18 cellular contexts compared by ENCODE assay signal in genomic region chr19:32130241-32130753, GRCh38.
"Had no signal": no experiment of that assay in that cellular context is flagged by ENCODE, and none has a peak within 500 bp of the region (broad histone marks: within the 10 kb centered on the region; RNA-seq: fewer than 3 reads in every experiment).

No MANE protein-coding gene starts in this region.

- ATAC-seq: effector memory CD8-positive, alpha-beta T cell; foreskin keratinocyte; left lobe of liver; natural killer cell; right cardiac atrium; stimulated activated memory B cell treated with anti-CD40 and anti-IgM and Interleukin-4, amounts not matched to agents 10 μg/mL and 1 μg/mL and 100 μg/mL, for 72 hours had no signal

- H3K4me3 Mint-ChIP-seq: dendritic cell treated with granulocyte-macrophage colony-stimulating factor and Interleukin-4, amounts not matched to agents 40 ng/mL and 50 ng/mL, for 4 days; effector memory CD8-positive, alpha-beta T cell; natural killer cell; neural progenitor cell; stimulated activated memory B cell treated with anti-CD40 and anti-IgM and Interleukin-4, amounts not matched to agents 10 μg/mL and 1 μg/mL and 100 μg/mL, for 72 hours; stimulated activated naive CD8-positive, alpha-beta T cell treated with anti-CD3 and anti-CD28 coated beads, Interleukin-15, Interleukin-2, amounts not matched to agents 100 ng/mL and 50 ng/mL, for 24 hours had no signal

- H3K4me1 Mint-ChIP-seq: neural progenitor cell; stimulated activated memory B cell treated with anti-CD40 and anti-IgM and Interleukin-4, amounts not matched to agents 10 μg/mL and 1 μg/mL and 100 μg/mL, for 72 hours had no signal

- H3K9me3 Mint-ChIP-seq: dendritic cell treated with granulocyte-macrophage colony-stimulating factor and Interleukin-4, amounts not matched to agents 40 ng/mL and 50 ng/mL, for 4 days; effector memory CD8-positive, alpha-beta T cell; natural killer cell; neural progenitor cell; stimulated activated naive CD8-positive, alpha-beta T cell treated with anti-CD3 and anti-CD28 coated beads, Interleukin-15, Interleukin-2, amounts not matched to agents 100 ng/mL and 50 ng/mL, for 24 hours had no signal

- H3K27ac Mint-ChIP-seq: dendritic cell treated with granulocyte-macrophage colony-stimulating factor and Interleukin-4, amounts not matched to agents 40 ng/mL and 50 ng/mL, for 4 days; effector memory CD8-positive, alpha-beta T cell; natural killer cell; neural progenitor cell; stimulated activated memory B cell treated with anti-CD40 and anti-IgM and Interleukin-4, amounts not matched to agents 10 μg/mL and 1 μg/mL and 100 μg/mL, for 72 hours; stimulated activated naive CD8-positive, alpha-beta T cell treated with anti-CD3 and anti-CD28 coated beads, Interleukin-15, Interleukin-2, amounts not matched to agents 100 ng/mL and 50 ng/mL, for 24 hours had no signal

- FAIRE-seq: islet of Langerhans had no signal

- H3K27me3 Mint-ChIP-seq: dendritic cell treated with granulocyte-macrophage colony-stimulating factor and Interleukin-4, amounts not matched to agents 40 ng/mL and 50 ng/mL, for 4 days; stimulated activated memory B cell treated with anti-CD40 and anti-IgM and Interleukin-4, amounts not matched to agents 10 μg/mL and 1 μg/mL and 100 μg/mL, for 72 hours had no signal

- H3K9me3 ChIP-seq: ovary, thoracic aorta had no signal

- DNase-seq: effector memory CD8-positive, alpha-beta T cell; foreskin keratinocyte; head of caudate nucleus; kidney glomerular epithelial cell; natural killer cell; nucleus accumbens; right cardiac atrium; stimulated activated CD4-positive, alpha-beta T cell treated with anti-CD3 and anti-CD28 coated beads, Interleukin-4, amount 100 ng/mL, for 24 hours; trophoblast cell had no signal

- H3K4me1 ChIP-seq: foreskin keratinocyte, neural progenitor cell had no signal

- H3K27me3 ChIP-seq: foreskin keratinocyte, hepatocyte, neural progenitor cell, ovary had no signal

- H3K27ac ChIP-seq: foreskin keratinocyte, hepatocyte, neural progenitor cell, ovary, thoracic aorta had no signal

- H3K36me3 Mint-ChIP-seq: natural killer cell; neural progenitor cell; stimulated activated memory B cell treated with anti-CD40 and anti-IgM and Interleukin-4, amounts not matched to agents 10 μg/mL and 1 μg/mL and 100 μg/mL, for 72 hours had no signal

- H3K36me3 ChIP-seq: neural progenitor cell, ovary, thoracic aorta had no signal

- H3K4me3 ChIP-seq: hepatocyte, neural progenitor cell, ovary, thoracic aorta had no signal
